ENCODE assay signal across 8 cellular contexts in genomic region chr19:15835565-15836344, GRCh38. TPM values are rescaled to one million over a fixed set of nuclear protein-coding genes. Genes with fewer than 3 reads are reported as not detected.
A peak's percentile ranks its signal among the peaks of the same experiment; 100 is the strongest.
DNase-seq lines count a peak whose midpoint lies in the region; ATAC-seq and TF ChIP-seq lines count a peak whose summit lies in the region.
"Not testable (repeated sequence)": the region's sequence is repeated elsewhere in the genome, so short reads cannot be mapped to it uniquely, and the experiment has no call there.

No MANE protein-coding gene starts in this region.

- H3K27ac ChIP-seq in AG04450 (ENCODE audit: low read depth, low read length) (peak overlapping the region; percentile 98), body of pancreas (peak overlapping the region; percentile 97 to 100 (median 98))
- not testable (repeated sequence) for H3K27ac ChIP-seq in SJSA1

- intact Hi-C loops in body of pancreas (cut with DNase I), result not testable (repeated sequence)

- H3K9me3 ChIP-seq in AG04450 (ENCODE audit: control insufficient read depth, insufficient read depth, low read length); SJSA1 (replicated peaks); body of pancreas: not testable (repeated sequence)

- CTCF ChIA-PET in AG04450 (lab: Charles Lee), result not testable (repeated sequence)

- not testable (repeated sequence) for DNase-seq in AG04450 (ENCODE audit: low read depth, low spot score); SJSA1 (ENCODE audit: low read depth in 1 of 2, low spot score in 2 of 2); glutamatergic neuron; natural killer cell treated with Interleukin-12 subunit alpha and Interleukin-12 subunit beta and Interleukin-15 and Interleukin-18, amount 100 ng/mL, for 72 hours (ENCODE audit: low spot score)
- peak; percentile 68 for DNase-seq in HK-2 (ENCODE audit: unreplicated experiment)
- peak; percentile 57 for DNase-seq in activated CD8-positive, alpha-beta memory T cell treated with anti-CD3 and anti-CD28 coated beads, Interleukin-2, amount 50 U/mL, for 1 hour (ENCODE audit: extremely low read depth)
- DNase-seq in body of pancreas, result peak in 1 of 4 donors; percentile 19
- DNase-seq in stimulated activated CD8-positive, alpha-beta memory T cell treated with anti-CD3 and anti-CD28 coated beads, Interleukin-2, amount 100 ng/mL, for 1 hour (ENCODE audit: low read depth in 2 of 2), result peak; percentile 33 to 35

- TF ChIP-seq POLR2A in body of pancreas (IDR thresholded peaks at IDR 0.05), result not testable (repeated sequence)

- POLR2A ChIA-PET in AG04450 (lab: Yijun Ruan, JAX), result not testable (repeated sequence)

- TF ChIP-seq CTCF in AG04450 (IDR thresholded peaks at IDR 0.05; ENCODE audit: low read depth, low read length); body of pancreas (IDR thresholded peaks at IDR 0.05); glutamatergic neuron (IDR thresholded peaks at IDR 0.05; ENCODE audit: partially characterized antibody, unreplicated experiment): not testable (repeated sequence)

- not testable (repeated sequence) for H3K36me3 ChIP-seq in SJSA1; body of pancreas (replicated peaks in 1 of 2; ENCODE audit: insufficient read depth in 1 of 2, low read depth in 2 of 2)

- WGBS in body of pancreas, 2 donors, result 31 to 37% methylated on average over 12 of the region's 12 CpGs

- peak overlapping the region; percentile 86 for H3K27ac Mint-ChIP-seq in glutamatergic neuron (ENCODE audit: unreplicated experiment)
- H3K27ac Mint-ChIP-seq in natural killer cell treated with Interleukin-12 subunit alpha and Interleukin-12 subunit beta and Interleukin-15 and Interleukin-18, amount 100 ng/mL, for 72 hours, result peak overlapping the region; percentile 92 to 98

- H3K36me3 Mint-ChIP-seq in glutamatergic neuron (ENCODE audit: unreplicated experiment); natural killer cell treated with Interleukin-12 subunit alpha and Interleukin-12 subunit beta and Interleukin-15 and Interleukin-18, amount 100 ng/mL, for 72 hours: not testable (repeated sequence)

- H3K4me1 Mint-ChIP-seq in glutamatergic neuron (ENCODE audit: low read depth, unreplicated experiment), result not testable (repeated sequence)
- peaks cover 15 to 19% of the 10 kb centered on the region in 2 donors for H3K4me1 Mint-ChIP-seq in natural killer cell treated with Interleukin-12 subunit alpha and Interleukin-12 subunit beta and Interleukin-15 and Interleukin-18, amount 100 ng/mL, for 72 hours (ENCODE audit: low read depth in 2 of 2)

- not testable (repeated sequence) for H3K27me3 Mint-ChIP-seq in glutamatergic neuron (ENCODE audit: unreplicated experiment); natural killer cell treated with Interleukin-12 subunit alpha and Interleukin-12 subunit beta and Interleukin-15 and Interleukin-18, amount 100 ng/mL, for 72 hours

- not testable (repeated sequence) for H3K9me3 Mint-ChIP-seq in glutamatergic neuron (ENCODE audit: unreplicated experiment); natural killer cell treated with Interleukin-12 subunit alpha and Interleukin-12 subunit beta and Interleukin-15 and Interleukin-18, amount 100 ng/mL, for 72 hours

- not testable (repeated sequence) for ATAC-seq in body of pancreas; natural killer cell treated with Interleukin-12 subunit alpha and Interleukin-12 subunit beta and Interleukin-15 and Interleukin-18, amount 100 ng/mL, for 72 hours

- not testable (repeated sequence) for H3K27me3 ChIP-seq in AG04450 (ENCODE audit: control insufficient read depth, insufficient read depth, low read length); SJSA1 (replicated peaks); body of pancreas

- H3K4me1 ChIP-seq in SJSA1 (replicated peaks), result not testable (repeated sequence)
- H3K4me1 ChIP-seq in body of pancreas, result peaks cover 16% of the 10 kb centered on the region

- H3K4me3 ChIP-seq in AG04450 (ENCODE audit: low read depth, low read length) (peak overlapping the region; percentile 77), SJSA1 (peak overlapping the region; percentile 61), body of pancreas (peak overlapping the region; percentile 54 to 67)

- H3K4me3 Mint-ChIP-seq in glutamatergic neuron (ENCODE audit: unreplicated experiment), result peak overlapping the region; percentile 82
- H3K4me3 Mint-ChIP-seq in natural killer cell treated with Interleukin-12 subunit alpha and Interleukin-12 subunit beta and Interleukin-15 and Interleukin-18, amount 100 ng/mL, for 72 hours, result peak overlapping the region; percentile 89

RNA-seq across cellular contexts. Expression of gene OR10H1, which starts 20.3 kb away (rescaled TPM):
- not detected in 2 replicates for polyA plus RNA-seq in AG04450 (2011; rRNA removed)
- polyA minus RNA-seq in AG04450 (2011; rRNA and poly(A)+ RNA removed), result not detected in 2 replicates
- not detected in 2 replicates for total RNA-seq in SJSA1 (2014; rRNA removed; shearing (Covaris generic))
- not detected for total RNA-seq in body of pancreas
- total RNA-seq in glutamatergic neuron (ENCODE audit: unreplicated experiment), result not detected
- total RNA-seq in natural killer cell treated with Interleukin-12 subunit alpha and Interleukin-12 subunit beta and Interleukin-15 and Interleukin-18, amount 100 ng/mL, for 72 hours, result under 1 TPM; 0.07 to 0.20 TPM

RNA-seq across cellular contexts. Expression of gene OR10H5, which starts 48.3 kb away (rescaled TPM):
- not detected in 2 replicates for polyA plus RNA-seq in AG04450 (2011; rRNA removed)
- polyA minus RNA-seq in AG04450 (2011; rRNA and poly(A)+ RNA removed), result not detected in 2 replicates
- not detected in 2 replicates for total RNA-seq in SJSA1 (2014; rRNA removed; shearing (Covaris generic))
- total RNA-seq in body of pancreas, result not detected
- not detected for total RNA-seq in glutamatergic neuron (ENCODE audit: unreplicated experiment)
- total RNA-seq in natural killer cell treated with Interleukin-12 subunit alpha and Interleukin-12 subunit beta and Interleukin-15 and Interleukin-18, amount 100 ng/mL, for 72 hours, result not detected
